In genomic region chr3:194251007-194251406, GRCh38 we compare ENCODE assay signal across 1 cellular context.
TF ChIP-seq lines count a peak whose summit lies in the region.

No MANE protein-coding gene starts in this region.

TF ChIP-seq in K562, 482 proteins besides CTCF, POLR2A, EP300 and RAD21 (continued from another document):
- TF ChIP-seq MGA (IDR thresholded peaks at IDR 0.05) (peak; percentile 43; the same call in 1 of the 2 replicates), KDM1A (IDR thresholded peaks at IDR 0.05) (peak; percentile 53 to 73; a peak in 2 of 4 replicates), RCOR1 (IDR thresholded peaks at IDR 0.05; ENCODE audit: borderline replicate concordance in 1 of 2, low read depth in 2 of 2, low read length in 2 of 2) (0 out of 4 replicates have a peak, but pooled peaks of 1 of the 2 experiments have one; percentile 21), ZBTB12 (CRISPR knock-in tag; IDR thresholded peaks at IDR 0.05) (no peak), RBM22 (IDR thresholded peaks at IDR 0.05; ENCODE audit: low read depth, low read length, poor library complexity, severe bottlenecking) (no peak), CEBPB (tag; IDR thresholded peaks at IDR 0.05) (no peak), BCOR (IDR thresholded peaks at IDR 0.05) (peak; percentile 85)
